In genomic region chr22:49833340-49834007, GRCh38 we compare ENCODE assay signal across 23 cellular contexts. TPM values are rescaled to one million over a fixed set of nuclear protein-coding genes. Genes with fewer than 3 reads are reported as not detected.
DNase-seq lines count a peak whose midpoint lies in the region; ATAC-seq and TF ChIP-seq lines count a peak whose summit lies in the region.
"Had no signal": no experiment of that assay in that cellular context is flagged by ENCODE, and none has a peak within 500 bp of the region (broad histone marks: within the 10 kb centered on the region; RNA-seq: fewer than 3 reads in every experiment).

No MANE protein-coding gene starts in this region.

- no peak overlapping the region for H3K27ac Mint-ChIP-seq in activated CD8-positive, alpha-beta memory T cell treated with anti-CD3 and anti-CD28 coated beads, Interleukin-2, amount 10 ng/mL, durations not matched to agents 7 days and 5 days

- H3K36me3 ChIP-seq in RWPE2 (ENCODE audit: low read depth): no peaks in the 10 kb centered on the region
- no peaks in the 10 kb centered on the region for H3K36me3 ChIP-seq in upper lobe of right lung
- H3K36me3 ChIP-seq: SJSA1, thoracic aorta had no signal

- no peaks in the 10 kb centered on the region for H3K27me3 ChIP-seq in RWPE2 (ENCODE audit: insufficient read depth, poor library complexity, severe bottlenecking)
- no peaks in the 10 kb centered on the region for H3K27me3 ChIP-seq in upper lobe of right lung

- ATAC-seq in RWPE2 (ENCODE audit: low read depth) (peak; percentile 76), upper lobe of right lung (peak; percentile 84), HG02763 (IDR thresholded peaks at IDR 0.05; ENCODE audit: unreplicated experiment) (no peak)
- ATAC-seq in activated CD8-positive, alpha-beta memory T cell treated with anti-CD3 and anti-CD28 coated beads, Interleukin-2, amount 10 ng/mL, durations not matched to agents 7 days and 5 days: no peak
- ATAC-seq: left ventricle myocardium superior had no signal

- H3K4me1 Mint-ChIP-seq in activated CD8-positive, alpha-beta memory T cell treated with anti-CD3 and anti-CD28 coated beads, Interleukin-2, amount 10 ng/mL, durations not matched to agents 7 days and 5 days: peaks cover 30% of the 10 kb centered on the region

- H3K9me3 ChIP-seq in RWPE2 (ENCODE audit: severe bottlenecking): peaks cover 6% of the 10 kb centered on the region
- H3K9me3 ChIP-seq in upper lobe of right lung: no peaks in the 10 kb centered on the region
- H3K9me3 ChIP-seq: thoracic aorta had no signal

- no peak overlapping the region for H3K27ac ChIP-seq in RWPE2 (ENCODE audit: poor library complexity, severe bottlenecking)
- H3K27ac ChIP-seq in upper lobe of right lung: peak overlapping the region; percentile 74
- H3K27ac ChIP-seq: parathyroid adenoma, SJSA1, thoracic aorta had no signal

- H3K27me3 Mint-ChIP-seq in activated CD8-positive, alpha-beta memory T cell treated with anti-CD3 and anti-CD28 coated beads, Interleukin-2, amount 10 ng/mL, durations not matched to agents 7 days and 5 days: peaks cover 3% of the 10 kb centered on the region

- H3K36me3 Mint-ChIP-seq in activated CD8-positive, alpha-beta memory T cell treated with anti-CD3 and anti-CD28 coated beads, Interleukin-2, amount 10 ng/mL, durations not matched to agents 7 days and 5 days: no peaks in the 10 kb centered on the region

- H3K4me3 Mint-ChIP-seq in activated CD8-positive, alpha-beta memory T cell treated with anti-CD3 and anti-CD28 coated beads, Interleukin-2, amount 10 ng/mL, durations not matched to agents 7 days and 5 days: no peak overlapping the region

- H3K4me3 ChIP-seq in RWPE2 (ENCODE audit: severe bottlenecking) (no peak overlapping the region), upper lobe of right lung (no peak overlapping the region)
- H3K4me3 ChIP-seq: SJSA1, thoracic aorta had no signal

- DNase-seq in NCI-H1417 (lab: John Stamatoyannopoulos, UW) (peak in 2 of 3 experiments; percentile 34 to 69), NCI-H1417 treated with DMSO at 0.1 percent for 48 hours (lab: John Stamatoyannopoulos, UW) (no peak), RWPE2 (ENCODE audit: low spot score) (no peak), kidney tubule cell (ENCODE audit: low spot score) (peak; percentile 84), upper lobe of right lung (no peak)
- DNase-seq in stimulated activated CD4-positive, alpha-beta T cell treated with anti-CD3 and anti-CD28 coated beads, Interleukin-2, amount 100 ng/mL, for 24 hours: no peak
- DNase-seq in activated CD8-positive, alpha-beta memory T cell treated with anti-CD3 and anti-CD28 coated beads, Interleukin-2, amount 10 ng/mL, durations not matched to agents 7 days and 5 days: no peak
- DNase-seq: 8988T; activated CD4-positive, alpha-beta T cell treated with anti-CD3 and anti-CD28 coated beads for 48 hours; activated CD8-positive, alpha-beta memory T cell treated with anti-CD3 and anti-CD28 coated beads, Interleukin-2, amount 50 U/mL, for 48 hours; activated naive CD4-positive, alpha-beta T cell treated with Interleukin-2 at 50 U/mL for 16 hours; anterior cingulate cortex; DMS79 treated with DMSO at 0.1 percent for 48 hours; foreskin melanocyte; Karpas-422; left ventricle myocardium superior; NCI-H146; NCI-H226; T-helper 9 cell had no signal

- intact Hi-C loops in upper lobe of right lung (cut with DNase I): no loop called here

- no peak for TF ChIP-seq CTCF in RWPE2 (IDR thresholded peaks at IDR 0.05; ENCODE audit: poor library complexity, severe bottlenecking)
- TF ChIP-seq CTCF in upper lobe of right lung (IDR thresholded peaks at IDR 0.05): no peak

- peaks cover 5% of the 10 kb centered on the region for H3K4me1 ChIP-seq in RWPE2 (ENCODE audit: insufficient read depth, poor library complexity, severe bottlenecking)
- no peaks in the 10 kb centered on the region for H3K4me1 ChIP-seq in upper lobe of right lung
- H3K4me1 ChIP-seq: parathyroid adenoma, SJSA1 had no signal

- CTCF ChIA-PET in activated CD8-positive, alpha-beta memory T cell treated with anti-CD3 and anti-CD28 coated beads, Interleukin-2, amount 10 ng/mL, durations not matched to agents 7 days and 5 days (lab: Charles Lee): no interaction called here

- no peaks in the 10 kb centered on the region for H3K9me3 Mint-ChIP-seq in activated CD8-positive, alpha-beta memory T cell treated with anti-CD3 and anti-CD28 coated beads, Interleukin-2, amount 10 ng/mL, durations not matched to agents 7 days and 5 days (ENCODE audit: low read depth)

RNA-seq across cellular contexts. Expression of gene BRD1, which starts 5.8 kb away (rescaled TPM):
- 39.0 TPM for total RNA-seq in upper lobe of right lung
- 10 to 100 TPM; 49.9 to 56.6 TPM for total RNA-seq in activated CD8-positive, alpha-beta memory T cell treated with anti-CD3 and anti-CD28 coated beads, Interleukin-2, amount 10 ng/mL, durations not matched to agents 7 days and 5 days

RNA-seq across cellular contexts. Expression of gene ZBED4, which starts 20.2 kb away (rescaled TPM):
- 11.8 TPM for total RNA-seq in upper lobe of right lung
- total RNA-seq in activated CD8-positive, alpha-beta memory T cell treated with anti-CD3 and anti-CD28 coated beads, Interleukin-2, amount 10 ng/mL, durations not matched to agents 7 days and 5 days: 10 to 100 TPM; 24.1 to 25.7 TPM

Comparison
In these comparisons a context has a peak if more than half of its experiments do, and no peak if none do; other contexts are left out.
1. DNase-seq: peak in NCI-H1417 (2 of 3) and kidney tubule cell (single experiment); none in NCI-H1417 treated with DMSO at 0.1 percent for 48 hours (single experiment), RWPE2 (single experiment), upper lobe of right lung (single experiment), stimulated activated CD4-positive, alpha-beta T cell treated with anti-CD3 and anti-CD28 coated beads, Interleukin-2, amount 100 ng/mL, for 24 hours (0 of 2) and activated CD8-positive, alpha-beta memory T cell treated with anti-CD3 and anti-CD28 coated beads, Interleukin-2, amount 10 ng/mL, durations not matched to agents 7 days and 5 days (single experiment).
2. ATAC-seq: peak in RWPE2 (single experiment) and upper lobe of right lung (single experiment); none in activated CD8-positive, alpha-beta memory T cell treated with anti-CD3 and anti-CD28 coated beads, Interleukin-2, amount 10 ng/mL, durations not matched to agents 7 days and 5 days (single experiment) and HG02763 (single experiment).